In genomic region chr15:40511472-40512133, GRCh38 we compare ENCODE assay signal across 8 cellular contexts. TPM values are rescaled to one million over a fixed set of nuclear protein-coding genes. Genes with fewer than 3 reads are reported as not detected.
DNase-seq lines count a peak whose midpoint lies in the region; ATAC-seq, FAIRE-seq and TF ChIP-seq lines count a peak whose summit lies in the region.

No MANE protein-coding gene starts in this region.

- H3K9me3 Mint-ChIP-seq in activated CD8-positive, alpha-beta memory T cell treated with anti-CD3 and anti-CD28 coated beads, Interleukin-2, amount 10 ng/mL, durations not matched to agents 7 days and 5 days (ENCODE audit: low read depth), result no peaks in the 10 kb centered on the region
- H3K9me3 Mint-ChIP-seq in naive thymus-derived CD8-positive, alpha-beta T cell, result peaks cover 0 to 2% (median 0%) of the 10 kb centered on the region in 9 donors

- peak; percentile 67 for ATAC-seq in activated CD8-positive, alpha-beta memory T cell treated with anti-CD3 and anti-CD28 coated beads, Interleukin-2, amount 10 ng/mL, durations not matched to agents 7 days and 5 days
- peak; percentile 12 to 41 for ATAC-seq in naive thymus-derived CD8-positive, alpha-beta T cell
- ATAC-seq in HG03378 (IDR thresholded peaks at IDR 0.05; ENCODE audit: unreplicated experiment), result no peak

- POLR2A ChIA-PET in naive thymus-derived CD8-positive, alpha-beta T cell (lab: Charles Lee), result interaction anchor here (0.6 kb wide), 1 partner anchor 47 kb away, joined by 3 read pairs; no protein-coding TSS in a partner anchor

- H3K27me3 ChIP-seq in ACC112 (ENCODE audit: insufficient read depth, low read length) (peaks cover 15% of the 10 kb centered on the region), HUES48 (ENCODE audit: control insufficient read depth, insufficient read depth, low read length) (peaks cover 39% of the 10 kb centered on the region)

- H3K4me3 Mint-ChIP-seq in activated CD8-positive, alpha-beta memory T cell treated with anti-CD3 and anti-CD28 coated beads, Interleukin-2, amount 10 ng/mL, durations not matched to agents 7 days and 5 days, result peak overlapping the region; percentile 62
- peak overlapping the region; percentile 56 to 90 (median 80) for H3K4me3 Mint-ChIP-seq in naive thymus-derived CD8-positive, alpha-beta T cell

- H3K36me3 Mint-ChIP-seq in activated CD8-positive, alpha-beta memory T cell treated with anti-CD3 and anti-CD28 coated beads, Interleukin-2, amount 10 ng/mL, durations not matched to agents 7 days and 5 days, result no peaks in the 10 kb centered on the region
- peaks cover 0 to 2% (median 0%) of the 10 kb centered on the region in 3 donors for H3K36me3 Mint-ChIP-seq in naive thymus-derived CD8-positive, alpha-beta T cell

- no peak for TF ChIP-seq POLR2A in GM12892 (IDR thresholded peaks at IDR 0.05; ENCODE audit: low read depth, low read length)

- peaks cover 25% of the 10 kb centered on the region for H3K4me1 Mint-ChIP-seq in activated CD8-positive, alpha-beta memory T cell treated with anti-CD3 and anti-CD28 coated beads, Interleukin-2, amount 10 ng/mL, durations not matched to agents 7 days and 5 days
- H3K4me1 Mint-ChIP-seq in naive thymus-derived CD8-positive, alpha-beta T cell, result peaks cover 15 to 31% (median 23%) of the 10 kb centered on the region in 4 donors

- DNase-seq in GM12892 (ENCODE audit: insufficient read length) (peak; percentile 50), fibroblast of the aortic adventitia (ENCODE audit: low read depth) (peak; percentile 35), NCI-H128 (lab: John Stamatoyannopoulos, UW; ENCODE audit: unreplicated experiment) (no peak)
- DNase-seq in activated CD8-positive, alpha-beta memory T cell treated with anti-CD3 and anti-CD28 coated beads, Interleukin-2, amount 10 ng/mL, durations not matched to agents 7 days and 5 days, result no peak
- peak in 3 of 10 donors; percentile 8 to 12 (median 11) for DNase-seq in naive thymus-derived CD8-positive, alpha-beta T cell

- H2AFZ ChIP-seq in ACC112 (ENCODE audit: low read length, unreplicated experiment), result peak overlapping the region; percentile 74

- H3K27ac Mint-ChIP-seq in activated CD8-positive, alpha-beta memory T cell treated with anti-CD3 and anti-CD28 coated beads, Interleukin-2, amount 10 ng/mL, durations not matched to agents 7 days and 5 days, result no peak overlapping the region
- H3K27ac Mint-ChIP-seq in naive thymus-derived CD8-positive, alpha-beta T cell, result peak overlapping the region in 4 of 10 donors; percentile 48 to 89 (median 78)

- no peaks in the 10 kb centered on the region for H3K79me2 ChIP-seq in ACC112 (ENCODE audit: control insufficient read depth, insufficient read depth, low read length, unreplicated experiment)

- H3K36me3 ChIP-seq in ACC112 (ENCODE audit: insufficient read depth, low read length) (no peaks in the 10 kb centered on the region), HUES48 (ENCODE audit: control insufficient read depth, insufficient read depth, low read length) (no peaks in the 10 kb centered on the region)

- FAIRE-seq in GM12892 (lab: Jason Lieb, UNC), result no peak

- peak overlapping the region; percentile 65 for H3K9ac ChIP-seq in HUES48 (ENCODE audit: low read depth, low read length)

- peaks cover 74% of the 10 kb centered on the region for H3K27me3 Mint-ChIP-seq in activated CD8-positive, alpha-beta memory T cell treated with anti-CD3 and anti-CD28 coated beads, Interleukin-2, amount 10 ng/mL, durations not matched to agents 7 days and 5 days
- H3K27me3 Mint-ChIP-seq in naive thymus-derived CD8-positive, alpha-beta T cell, result peaks cover 42 to 65% (median 50%) of the 10 kb centered on the region in 5 donors

- peak overlapping the region; percentile 76 for H3K4me3 ChIP-seq in ACC112 (ENCODE audit: low read depth, low read length)
- peak overlapping the region; percentile 49 for H3K4me3 ChIP-seq in HUES48 (ENCODE audit: low read depth, low read length)
- H3K4me3 ChIP-seq in fibroblast of the aortic adventitia (ENCODE audit: low read depth, low read length), result peak overlapping the region; percentile 65

- H3K4me1 ChIP-seq in ACC112 (ENCODE audit: control insufficient read depth, insufficient read depth, low read length, unreplicated experiment), result peaks cover 3% of the 10 kb centered on the region
- H3K4me1 ChIP-seq in HUES48 (ENCODE audit: control insufficient read depth, insufficient read depth, low read length), result peaks cover 16% of the 10 kb centered on the region

- H3K27ac ChIP-seq in ACC112 (ENCODE audit: low read depth, low read length) (no peak overlapping the region), HUES48 (ENCODE audit: low read depth, low read length) (no peak overlapping the region)

- TF ChIP-seq CTCF in fibroblast of the aortic adventitia (IDR thresholded peaks at IDR 0.05; ENCODE audit: insufficient read depth, low read length), result no peak

- CTCF ChIA-PET in activated CD8-positive, alpha-beta memory T cell treated with anti-CD3 and anti-CD28 coated beads, Interleukin-2, amount 10 ng/mL, durations not matched to agents 7 days and 5 days (lab: Charles Lee), result no interaction called here

- H3K9me3 ChIP-seq in HUES48 (ENCODE audit: control insufficient read depth, insufficient read depth, low read length), result no peaks in the 10 kb centered on the region

RNA-seq across cellular contexts. Expression of gene CHST14, which starts 40.8 kb away (rescaled TPM):
- 6.0 TPM for polyA plus RNA-seq in GM12892 (2012; ENCODE audit: missing spikeins)
- 10 to 100 TPM; 12.3 to 12.6 TPM for total RNA-seq in activated CD8-positive, alpha-beta memory T cell treated with anti-CD3 and anti-CD28 coated beads, Interleukin-2, amount 10 ng/mL, durations not matched to agents 7 days and 5 days
- 8.8 and 14.9 TPM in 2 replicates for total RNA-seq in fibroblast of the aortic adventitia (ENCODE audit: low replicate concordance)
- 1 to 10 TPM; 8.2 to 9.8 TPM for total RNA-seq in naive thymus-derived CD8-positive, alpha-beta T cell
- 1 to 10 TPM in 1 of 3 donors, under 1 TPM in 2; 0.74 to 1.2 (median 0.77) TPM for polyA plus RNA-seq in naive thymus-derived CD8-positive, alpha-beta T cell

RNA-seq across cellular contexts. Expression of gene CCDC32, which starts 53.2 kb away (rescaled TPM):
- 58.9 TPM for polyA plus RNA-seq in GM12892 (2012; ENCODE audit: missing spikeins)
- 10 to 100 TPM; 24.4 to 27.8 TPM for total RNA-seq in activated CD8-positive, alpha-beta memory T cell treated with anti-CD3 and anti-CD28 coated beads, Interleukin-2, amount 10 ng/mL, durations not matched to agents 7 days and 5 days
- 21.3 and 24.0 TPM in 2 replicates for total RNA-seq in fibroblast of the aortic adventitia (ENCODE audit: low replicate concordance)
- total RNA-seq in naive thymus-derived CD8-positive, alpha-beta T cell, result 10 to 100 TPM; 31.7 to 31.8 TPM
- 10 to 100 TPM; 40.4 to 43.2 (median 40.5) TPM for polyA plus RNA-seq in naive thymus-derived CD8-positive, alpha-beta T cell

RNA-seq across cellular contexts. Expression of gene RPUSD2, which starts 57.5 kb away (rescaled TPM):
- 5.8 TPM for polyA plus RNA-seq in GM12892 (2012; ENCODE audit: missing spikeins)
- 10 to 100 TPM; 17.6 to 17.7 TPM for total RNA-seq in activated CD8-positive, alpha-beta memory T cell treated with anti-CD3 and anti-CD28 coated beads, Interleukin-2, amount 10 ng/mL, durations not matched to agents 7 days and 5 days
- 6.2 and 7.6 TPM in 2 replicates for total RNA-seq in fibroblast of the aortic adventitia (ENCODE audit: low replicate concordance)
- total RNA-seq in naive thymus-derived CD8-positive, alpha-beta T cell, result 10 to 100 TPM; 15.6 to 15.7 TPM
- 10 to 100 TPM; 18.7 to 23.3 (median 22.2) TPM for polyA plus RNA-seq in naive thymus-derived CD8-positive, alpha-beta T cell

Comparison
In these comparisons a context has a peak if more than half of its experiments do, and no peak if none do; other contexts are left out.
1. DNase-seq: peak in GM12892 (single experiment) and fibroblast of the aortic adventitia (single experiment); none in activated CD8-positive, alpha-beta memory T cell treated with anti-CD3 and anti-CD28 coated beads, Interleukin-2, amount 10 ng/mL, durations not matched to agents 7 days and 5 days (single experiment) and NCI-H128 (single experiment).
2. Peak in every context shown above with its lines, with median percentiles within 50 percentile points of each other: H3K4me3 ChIP-seq.